ENCODE assay signal across 8 cellular contexts in genomic region chr1:92473781-92474495, GRCh38. TPM values are rescaled to one million over a fixed set of nuclear protein-coding genes. Genes with fewer than 3 reads are reported as not detected.
DNase-seq lines count a peak whose midpoint lies in the region; ATAC-seq and TF ChIP-seq lines count a peak whose summit lies in the region.
"Had no signal": no experiment of that assay in that cellular context is flagged by ENCODE, and none has a peak within 500 bp of the region (broad histone marks: within the 10 kb centered on the region; RNA-seq: fewer than 3 reads in every experiment).

No MANE protein-coding gene starts in this region.

- H3K4me3 ChIP-seq in H7 (ENCODE audit: insufficient read depth, low read depth, low read length) (no peak overlapping the region), MM.1S (ENCODE audit: low read length) (no peak overlapping the region)

- ATAC-seq in GM18511 (IDR thresholded peaks at IDR 0.05; ENCODE audit: unreplicated experiment) (peak; percentile 73), HG03342 (IDR thresholded peaks at IDR 0.05; ENCODE audit: unreplicated experiment) (peak; percentile 48)

- H3K27me3 ChIP-seq in H7 (ENCODE audit: control insufficient read depth, insufficient read depth, low read length) (peaks cover 45% of the 10 kb centered on the region), MM.1S (replicated peaks; ENCODE audit: insufficient read depth, low read length) (no peaks in the 10 kb centered on the region)

- DNase-seq in GM20000 (ENCODE audit: low spot score) (peak; percentile 41), H7 (no peak), MM.1S (no peak), CD14-positive monocyte (ENCODE audit: low spot score) (no peak)
- DNase-seq: NCI-H345 had no signal

- H3K4me2 ChIP-seq in MM.1S (ENCODE audit: low read depth, low read length) = no peak overlapping the region

- no peaks in the 10 kb centered on the region for H3F3A ChIP-seq in MM.1S (ENCODE audit: insufficient read depth, low read length)

- no peak overlapping the region for H3K4me3 Mint-ChIP-seq in dendritic cell treated with granulocyte-macrophage colony-stimulating factor and Interleukin-4, amounts not matched to agents 40 ng/mL and 50 ng/mL, for 4 days
- peak overlapping the region in 1 of 2 donors; percentile 4 for H3K4me3 Mint-ChIP-seq in CD14-positive monocyte

- TF ChIP-seq CTCF in GM20000 (IDR thresholded peaks at IDR 0.05; ENCODE audit: extremely low read depth, missing control alignments) = no peak
- TF ChIP-seq CTCF in MM.1S (IDR thresholded peaks at IDR 0.05; ENCODE audit: low read length) = no peak
- TF ChIP-seq CTCF in CD14-positive monocyte (IDR thresholded peaks at IDR 0.05) = no peak

- H3K9me3 ChIP-seq in MM.1S (replicated peaks; ENCODE audit: insufficient read depth, low read length) = no peaks in the 10 kb centered on the region

- H3K4me1 ChIP-seq in MM.1S (ENCODE audit: low read length) = no peaks in the 10 kb centered on the region

- H3K36me3 Mint-ChIP-seq in dendritic cell treated with granulocyte-macrophage colony-stimulating factor and Interleukin-4, amounts not matched to agents 40 ng/mL and 50 ng/mL, for 4 days (ENCODE audit: low read depth) = no peaks in the 10 kb centered on the region
- peaks cover 1 to 9% of the 10 kb centered on the region in 2 donors for H3K36me3 Mint-ChIP-seq in CD14-positive monocyte

- H3K79me2 ChIP-seq in MM.1S (ENCODE audit: low read length) = no peaks in the 10 kb centered on the region

- no peak overlapping the region for H3K9ac ChIP-seq in MM.1S (ENCODE audit: low read length)

- no peaks in the 10 kb centered on the region for H4K20me1 ChIP-seq in MM.1S (ENCODE audit: insufficient read depth, low read length)

- H3K9me2 ChIP-seq in MM.1S (replicated peaks; ENCODE audit: insufficient read depth, low read length) = no peaks in the 10 kb centered on the region

- intact Hi-C loops in dendritic cell treated with granulocyte-macrophage colony-stimulating factor and Interleukin-4, amounts not matched to agents 40 ng/mL and 50 ng/mL, for 4 days (cut with micrococcal nuclease) = no loop called here
- intact Hi-C loops in CD14-positive monocyte (cut with micrococcal nuclease) = no loop called here

- peaks cover 26% of the 10 kb centered on the region for H3K4me1 Mint-ChIP-seq in dendritic cell treated with granulocyte-macrophage colony-stimulating factor and Interleukin-4, amounts not matched to agents 40 ng/mL and 50 ng/mL, for 4 days (ENCODE audit: low read depth)
- peaks cover 25% of the 10 kb centered on the region for H3K4me1 Mint-ChIP-seq in CD14-positive monocyte

- H3K9me3 Mint-ChIP-seq in dendritic cell treated with granulocyte-macrophage colony-stimulating factor and Interleukin-4, amounts not matched to agents 40 ng/mL and 50 ng/mL, for 4 days = no peaks in the 10 kb centered on the region
- no peaks in the 10 kb centered on the region for H3K9me3 Mint-ChIP-seq in CD14-positive monocyte

- H3K27ac ChIP-seq in MM.1S (ENCODE audit: low read length) = no peak overlapping the region

- H2AFZ ChIP-seq in MM.1S (ENCODE audit: low read length) = no peak overlapping the region

- H3K27ac Mint-ChIP-seq in dendritic cell treated with granulocyte-macrophage colony-stimulating factor and Interleukin-4, amounts not matched to agents 40 ng/mL and 50 ng/mL, for 4 days = peak overlapping the region; percentile 59
- peak overlapping the region in 2 of 7 donors; percentile 51 to 56 for H3K27ac Mint-ChIP-seq in CD14-positive monocyte

- H3K36me3 ChIP-seq in H7 (replicated peaks; ENCODE audit: control insufficient read depth, insufficient read depth, low read length) = no peaks in the 10 kb centered on the region
- no peaks in the 10 kb centered on the region for H3K36me3 ChIP-seq in MM.1S (replicated peaks; ENCODE audit: insufficient read depth, low read length)

- H3K27me3 Mint-ChIP-seq in dendritic cell treated with granulocyte-macrophage colony-stimulating factor and Interleukin-4, amounts not matched to agents 40 ng/mL and 50 ng/mL, for 4 days = no peaks in the 10 kb centered on the region
- H3K27me3 Mint-ChIP-seq in CD14-positive monocyte (ENCODE audit: low read depth in 3 of 3) = no peaks in the 10 kb centered on the region

RNA-seq across cellular contexts. Expression of gene GFI1, which starts 12.8 kb away (rescaled TPM):
- total RNA-seq in H7 (2014; rRNA removed; shearing (Covaris generic)) = 0.11 and 0.48 TPM in 2 replicates
- polyA plus RNA-seq in CD14-positive monocyte = not detected
